In the genomic region with DNA sequence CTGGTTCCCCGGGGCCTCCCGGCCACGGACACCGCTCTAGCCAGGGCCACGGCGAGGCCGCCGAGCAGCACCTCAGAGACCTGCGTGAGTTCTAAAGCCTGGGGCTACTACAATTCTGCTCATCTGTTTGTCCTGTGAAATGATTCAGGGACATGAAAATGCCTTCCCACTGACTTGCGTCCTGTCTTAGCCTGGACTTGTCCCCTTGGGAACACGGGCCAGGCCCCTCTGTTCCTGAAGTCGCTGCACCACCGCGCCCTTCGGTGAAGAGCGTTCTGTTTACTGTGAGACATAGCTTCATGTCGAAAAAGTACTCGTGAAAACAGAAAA, we compare ENCODE assay signal across 10 cellular contexts. TPM values are rescaled to one million over a fixed set of nuclear protein-coding genes. Genes with fewer than 3 reads are reported as not detected.
DNase-seq lines count a peak whose midpoint lies in the region; ATAC-seq and TF ChIP-seq lines count a peak whose summit lies in the region.
"Had no signal": no experiment of that assay in that cellular context is flagged by ENCODE, and none has a peak within 500 bp of the region (broad histone marks: within the 10 kb centered on the region; RNA-seq: fewer than 3 reads in every experiment).

No MANE protein-coding gene starts in this region.

- H3K23ac ChIP-seq in H9 (ENCODE audit: insufficient read length, low read depth, low read length), result no peak overlapping the region

- peaks cover 9% of the 10 kb centered on the region for H3K23me2 ChIP-seq in H9 (ENCODE audit: insufficient read length, low read depth, low read length, poor library complexity, severe bottlenecking)

- peak overlapping the region in 1 of 2 experiments; percentile 61; a peak in 2 of 5 replicates for H3K4me3 Mint-ChIP-seq in H9
- H3K4me3 Mint-ChIP-seq in endodermal cell, result peak overlapping the region; percentile 44
- H3K4me3 Mint-ChIP-seq in naive thymus-derived CD4-positive, alpha-beta T cell, result peak overlapping the region in 9 of 10 donors; percentile 61 to 93 (median 78)

- H3K36me3 Mint-ChIP-seq in H9 (ENCODE audit: insufficient read depth in 1 of 3, low read depth in 3 of 3) (peaks cover 20 to 36% (median 34%) of the 10 kb centered on the region in 3 experiments), endodermal cell (ENCODE audit: low read depth) (peaks cover 31% of the 10 kb centered on the region)
- peaks cover 0 to 11% (median 0%) of the 10 kb centered on the region in 5 donors for H3K36me3 Mint-ChIP-seq in naive thymus-derived CD4-positive, alpha-beta T cell

- no peak overlapping the region for H3T11ph ChIP-seq in H9 (ENCODE audit: low read length)

- DNase-seq in H9 (no peak), endodermal cell (no peak), NCI-H774 (lab: John Stamatoyannopoulos, UW) (no peak)
- peak in 3 of 9 donors; percentile 5 to 25 (median 13) for DNase-seq in naive thymus-derived CD4-positive, alpha-beta T cell
- DNase-seq in stimulated activated CD4-positive, alpha-beta T cell treated with anti-CD3 and anti-CD28 coated beads, Interleukin-15, amount 100 ng/mL, for 24 hours, result no peak

- H3K27ac Mint-ChIP-seq in H9 (peak overlapping the region in 2 of 3 experiments; percentile 81 to 95; a peak in 3 of 7 replicates), endodermal cell (peak overlapping the region; percentile 71)
- peak overlapping the region in 5 of 9 donors; percentile 65 to 89 (median 69) for H3K27ac Mint-ChIP-seq in naive thymus-derived CD4-positive, alpha-beta T cell

- intact Hi-C loops in naive thymus-derived CD4-positive, alpha-beta T cell (cut with micrococcal nuclease), result no loop called here

- H3K27ac ChIP-seq in ACC112 (ENCODE audit: low read depth, low read length) (peak overlapping the region; percentile 62), H9 (ENCODE audit: insufficient read length, low read depth, low read length) (no peak overlapping the region), endodermal cell (ENCODE audit: low read depth, low read length) (peak overlapping the region; percentile 17)
- no peak overlapping the region for H3K27ac ChIP-seq in naive thymus-derived CD4-positive, alpha-beta T cell (ENCODE audit: low read depth, low read length)
- H3K27ac ChIP-seq: neutrophil had no signal

- H3K4me3 ChIP-seq in ACC112 (ENCODE audit: low read depth, low read length) (peak overlapping the region; percentile 77), endodermal cell (ENCODE audit: low read length) (no peak overlapping the region)
- no peak overlapping the region for H3K4me3 ChIP-seq in naive thymus-derived CD4-positive, alpha-beta T cell (ENCODE audit: low read length)

- H3K4me1 ChIP-seq in ACC112 (ENCODE audit: control insufficient read depth, insufficient read depth, low read length, unreplicated experiment) (peaks cover 22% of the 10 kb centered on the region), H9 (ENCODE audit: insufficient read depth, low read length) (no peaks in the 10 kb centered on the region; the same call in 1 of the 2 replicates), endodermal cell (ENCODE audit: control insufficient read depth, insufficient read depth, low read length) (no peaks in the 10 kb centered on the region)
- H3K4me1 ChIP-seq in naive thymus-derived CD4-positive, alpha-beta T cell (ENCODE audit: control insufficient read depth in 2 of 2, insufficient read depth in 2 of 2, low read length in 2 of 2), result no peaks in the 10 kb centered on the region

- H3K27me3 ChIP-seq in ACC112 (ENCODE audit: insufficient read depth, low read length), result no peaks in the 10 kb centered on the region
- H3K27me3 ChIP-seq in H9 (ENCODE audit: insufficient read depth, low read length), result no peaks in the 10 kb centered on the region
- no peaks in the 10 kb centered on the region for H3K27me3 ChIP-seq in endodermal cell (ENCODE audit: control insufficient read depth, insufficient read depth, low read length, poor library complexity, severe bottlenecking)
- no peaks in the 10 kb centered on the region for H3K27me3 ChIP-seq in naive thymus-derived CD4-positive, alpha-beta T cell (ENCODE audit: control insufficient read depth in 2 of 2, insufficient read depth in 2 of 2, low read length in 2 of 2)

- H2BK20ac ChIP-seq in H9 (ENCODE audit: low read depth, low read length, poor library complexity, severe bottlenecking), result no peak overlapping the region

- H4K8ac ChIP-seq in H9 (replicated peaks; ENCODE audit: insufficient read length, low read depth, low read length), result no peak overlapping the region

- H3K27me3 Mint-ChIP-seq in H9 (ENCODE audit: low read depth) (no peaks in the 10 kb centered on the region), endodermal cell (ENCODE audit: insufficient read depth) (peaks cover 4% of the 10 kb centered on the region)
- peaks cover 0 to 6% (median 0%) of the 10 kb centered on the region in 5 donors for H3K27me3 Mint-ChIP-seq in naive thymus-derived CD4-positive, alpha-beta T cell

- no peaks in the 10 kb centered on the region for H4K20me1 ChIP-seq in H9 (ENCODE audit: control insufficient read depth, insufficient read depth, insufficient read length)

- no peak overlapping the region for H2BK15ac ChIP-seq in H9 (ENCODE audit: low read depth, low read length)

- peaks cover 11 to 17% of the 10 kb centered on the region in 2 experiments for H3K4me1 Mint-ChIP-seq in H9
- H3K4me1 Mint-ChIP-seq in endodermal cell, result peaks cover 3% of the 10 kb centered on the region
- H3K4me1 Mint-ChIP-seq in naive thymus-derived CD4-positive, alpha-beta T cell, result peaks cover 0 to 19% (median 10%) of the 10 kb centered on the region in 7 donors

- no peak overlapping the region for H4K5ac ChIP-seq in H9 (ENCODE audit: insufficient read length, low read depth, low read length)

- TF ChIP-seq CTCF in H9 (conservative IDR thresholded peaks at IDR 0.05) (no peak), endodermal cell (conservative IDR thresholded peaks at IDR 0.05) (no peak)

- no peak overlapping the region for H2BK120ac ChIP-seq in H9 (ENCODE audit: low read depth, low read length, poor library complexity, severe bottlenecking)

- H3K36me3 ChIP-seq in ACC112 (ENCODE audit: insufficient read depth, low read length), result 0 out of 2 replicates have a peak, but pooled peaks cover 6% of the 10 kb centered on the region
- H3K36me3 ChIP-seq in endodermal cell (ENCODE audit: control insufficient read depth, insufficient read depth, low read length), result peaks cover 22% of the 10 kb centered on the region
- H3K36me3 ChIP-seq in naive thymus-derived CD4-positive, alpha-beta T cell (ENCODE audit: control insufficient read depth in 2 of 3, insufficient read depth in 3 of 3, low read length in 3 of 3), result peaks cover 0 to 5% (median 0%) of the 10 kb centered on the region in 3 experiments

- H3K56ac ChIP-seq in H9 (ENCODE audit: insufficient read length, low read depth, low read length), result no peak overlapping the region

- no peak overlapping the region for H2BK5ac ChIP-seq in H9 (ENCODE audit: insufficient read length, low read length)

- H3K14ac ChIP-seq in H9 (ENCODE audit: insufficient read depth, low read length), result no peak overlapping the region

- no peak overlapping the region for H3K4ac ChIP-seq in H9 (ENCODE audit: low read depth, low read length)

- H3K9me3 ChIP-seq in H9 (ENCODE audit: control insufficient read depth, low read depth, low read length), result no peaks in the 10 kb centered on the region
- no peaks in the 10 kb centered on the region for H3K9me3 ChIP-seq in endodermal cell (ENCODE audit: control insufficient read depth, low read length)
- no peaks in the 10 kb centered on the region for H3K9me3 ChIP-seq in naive thymus-derived CD4-positive, alpha-beta T cell (ENCODE audit: control insufficient read depth in 2 of 3, low read length in 3 of 3)
- H3K9me3 ChIP-seq: neutrophil had no signal

- no peak overlapping the region for H2BK12ac ChIP-seq in H9 (ENCODE audit: insufficient read length, low read depth, low read length)

- no peaks in the 10 kb centered on the region for H3K79me2 ChIP-seq in ACC112 (ENCODE audit: control insufficient read depth, insufficient read depth, low read length, unreplicated experiment)
- H3K79me2 ChIP-seq in H9 (ENCODE audit: insufficient read depth, low read length), result no peaks in the 10 kb centered on the region

- H3K9ac ChIP-seq in H9 (ENCODE audit: extremely low read depth, insufficient read length, low read length), result no peak overlapping the region
- H3K9ac ChIP-seq in endodermal cell (ENCODE audit: extremely low read depth, low read length, poor library complexity, severe bottlenecking), result no peak overlapping the region

- ATAC-seq in naive thymus-derived CD4-positive, alpha-beta T cell, result no peak
- no peak for ATAC-seq in HG03108 (IDR thresholded peaks at IDR 0.05; ENCODE audit: unreplicated experiment)
- ATAC-seq in GM21737 (IDR thresholded peaks at IDR 0.05; ENCODE audit: unreplicated experiment), result no peak
- ATAC-seq: HCT116 had no signal

- no CpG with 5 or more reads among the region's 18 CpGs for WGBS in H9 (ENCODE audit: extremely low coverage, insufficient read length, low lambda C conversion rate)
- WGBS in endodermal cell (ENCODE audit: insufficient coverage in 1 of 2, insufficient read length in 1 of 2), 2 experiments, result 92% methylated on average over 17 to 18 of the region's 18 CpGs

- H2AFZ ChIP-seq in ACC112 (ENCODE audit: low read length, unreplicated experiment) (peak overlapping the region; percentile 95), H9 (ENCODE audit: low read length) (no peak overlapping the region)

- no peak overlapping the region for H2AK5ac ChIP-seq in H9 (ENCODE audit: insufficient read length, low read length)

- no peaks in the 10 kb centered on the region for H3K79me1 ChIP-seq in H9 (ENCODE audit: insufficient read depth, low read depth, low read length, poor library complexity, severe bottlenecking)

- no peak overlapping the region for H4K91ac ChIP-seq in H9 (ENCODE audit: insufficient read length, low read depth, low read length)

- peak overlapping the region; percentile 62 for H3K4me2 ChIP-seq in H9 (ENCODE audit: insufficient read depth, insufficient read length, low read length)

- CTCF ChIA-PET in naive thymus-derived CD4-positive, alpha-beta T cell (lab: Charles Lee), result no interaction called here

- POLR2A ChIA-PET in naive thymus-derived CD4-positive, alpha-beta T cell (lab: Charles Lee), result interaction anchor here (0.7 kb wide), 1 partner anchor 15 kb away, joined by 4 read pairs; no protein-coding TSS in a partner anchor

- H3K9me3 Mint-ChIP-seq in H9 (no peaks in the 10 kb centered on the region; a peak in 2 of 5 replicates), endodermal cell (peaks cover 3% of the 10 kb centered on the region)
- peaks cover 0 to 5% (median 0%) of the 10 kb centered on the region in 11 donors for H3K9me3 Mint-ChIP-seq in naive thymus-derived CD4-positive, alpha-beta T cell

- H3K18ac ChIP-seq in H9 (ENCODE audit: insufficient read length, low read depth, low read length), result no peak overlapping the region

RNA-seq across cellular contexts. Expression of gene YBEY, which starts 11.9 kb away (rescaled TPM):
- total RNA-seq in H9 (2021) (26.2 and 26.5 TPM in 2 replicates), endodermal cell (10 to 100 TPM; 19.6 to 23.3 TPM)
- 40.0 TPM for polyA plus RNA-seq in endodermal cell (2013, experiment 1 of 2)
- 28.0 TPM for polyA plus RNA-seq in endodermal cell (2013, experiment 2 of 2)
- total RNA-seq in naive thymus-derived CD4-positive, alpha-beta T cell, result 10 to 100 TPM in 4 of 5 experiments, 1 to 10 TPM in 1; 8.8 to 16.7 (median 15.6) TPM
- 10 to 100 TPM; 12.3 to 20.1 TPM for polyA plus RNA-seq in naive thymus-derived CD4-positive, alpha-beta T cell

RNA-seq across cellular contexts. Expression of gene MCM3AP, which starts 12.6 kb away (rescaled TPM):
- total RNA-seq in H9 (2021), result 113 and 124 TPM in 2 replicates
- total RNA-seq in endodermal cell, result 100 to 1,000 TPM; 120 to 161 TPM
- polyA plus RNA-seq in endodermal cell (2013, experiment 1 of 2), result 84.8 TPM
- 76.7 TPM for polyA plus RNA-seq in endodermal cell (2013, experiment 2 of 2)
- total RNA-seq in naive thymus-derived CD4-positive, alpha-beta T cell, result 100 to 1,000 TPM; 121 to 175 (median 144) TPM
- polyA plus RNA-seq in naive thymus-derived CD4-positive, alpha-beta T cell, result 10 to 100 TPM; 37.3 to 90.6 TPM

RNA-seq across cellular contexts. Expression of gene C21orf58, which starts 25.6 kb away (rescaled TPM):
- 17.2 and 19.1 TPM in 2 replicates for total RNA-seq in H9 (2021)
- 10 to 100 TPM; 19.6 to 37.4 TPM for total RNA-seq in endodermal cell
- 24.1 TPM for polyA plus RNA-seq in endodermal cell (2013, experiment 1 of 2)
- polyA plus RNA-seq in endodermal cell (2013, experiment 2 of 2), result 26.2 TPM
- 10 to 100 TPM in 1 of 5 experiments, 1 to 10 TPM in 4; 5.0 to 38.4 (median 9.0) TPM for total RNA-seq in naive thymus-derived CD4-positive, alpha-beta T cell
- polyA plus RNA-seq in naive thymus-derived CD4-positive, alpha-beta T cell, result 1 to 10 TPM in 1 of 2 donors, under 1 TPM in 1; 0.59 to 1.0 TPM

RNA-seq across cellular contexts. Expression of gene PCNT, which starts 25.9 kb away (rescaled TPM):
- total RNA-seq in H9 (2021), result 39.6 and 40.6 TPM in 2 replicates
- 10 to 100 TPM; 40.1 to 40.7 TPM for total RNA-seq in endodermal cell
- 32.9 TPM for polyA plus RNA-seq in endodermal cell (2013, experiment 1 of 2)
- 28.4 TPM for polyA plus RNA-seq in endodermal cell (2013, experiment 2 of 2)
- 10 to 100 TPM; 53.3 to 68.2 (median 56.2) TPM for total RNA-seq in naive thymus-derived CD4-positive, alpha-beta T cell
- 10 to 100 TPM; 13.7 to 29.6 TPM for polyA plus RNA-seq in naive thymus-derived CD4-positive, alpha-beta T cell

Comparison
In these comparisons a context has a peak if more than half of its experiments do, and no peak if none do; other contexts are left out.
1. H3K27ac ChIP-seq: peak in ACC112 (single experiment) and endodermal cell (single experiment); none in H9 (single experiment) and naive thymus-derived CD4-positive, alpha-beta T cell (single experiment).
2. Peak in every context shown above with its lines, with median percentiles within 50 percentile points of each other: H3K27ac Mint-ChIP-seq.